Comparison of ENCODE assay signal across 10 cellular contexts in genomic region chr4:142282870-142283431, GRCh38.
DNase-seq lines count a peak whose midpoint lies in the region; ATAC-seq, FAIRE-seq and TF ChIP-seq lines count a peak whose summit lies in the region.
"Had no signal": no experiment of that assay in that cellular context is flagged by ENCODE, and none has a peak within 500 bp of the region (broad histone marks: within the 10 kb centered on the region; RNA-seq: fewer than 3 reads in every experiment).

No MANE protein-coding gene starts in this region.

- peak; percentile 38 for FAIRE-seq in islet of Langerhans (lab: Jason Lieb, UNC)

- no peak overlapping the region for H3K4me3 ChIP-seq in AG04450 (ENCODE audit: low read depth, low read length)
- H3K4me3 ChIP-seq in GM06990 (replicated peaks; ENCODE audit: low read depth, low read length), result no peak overlapping the region
- H3K4me3 ChIP-seq in RWPE2 (ENCODE audit: severe bottlenecking), result no peak overlapping the region

- peaks cover 8% of the 10 kb centered on the region for H3K4me1 ChIP-seq in RWPE2 (ENCODE audit: insufficient read depth, poor library complexity, severe bottlenecking)
- H3K4me1 ChIP-seq: parathyroid adenoma had no signal

- H3K36me3 ChIP-seq in GM06990 (ENCODE audit: control insufficient read depth, insufficient read depth, low read length), result no peaks in the 10 kb centered on the region
- no peaks in the 10 kb centered on the region; the same call in 1 of the 2 replicates for H3K36me3 ChIP-seq in RWPE2 (ENCODE audit: low read depth)

- CTCF ChIA-PET in AG04450 (lab: Charles Lee), result interaction anchor here (0.8 to 1.5 kb wide), 7 partner anchors 9 to 552 kb away, joined by 3 to 11 read pairs (median 3); no protein-coding TSS in a partner anchor

- POLR2A ChIA-PET in AG04450 (lab: Yijun Ruan, JAX), result no interaction called here

- TF ChIP-seq CTCF in AG04450 (IDR thresholded peaks at IDR 0.05; ENCODE audit: low read depth, low read length) (peak; percentile 48), GM06990 (IDR thresholded peaks at IDR 0.05; ENCODE audit: insufficient read depth, low read length, poor library complexity, severe bottlenecking) (peak; percentile 50), RWPE2 (IDR thresholded peaks at IDR 0.05; ENCODE audit: poor library complexity, severe bottlenecking) (peak; percentile 43)

- no peak overlapping the region for H3K27ac ChIP-seq in AG04450 (ENCODE audit: low read depth, low read length)
- no peak overlapping the region for H3K27ac ChIP-seq in RWPE2 (ENCODE audit: poor library complexity, severe bottlenecking)
- H3K27ac ChIP-seq: parathyroid adenoma had no signal

- no peak for DNase-seq in AG04450 (ENCODE audit: low read depth, low spot score)
- no peak for DNase-seq in GM06990 (ENCODE audit: extremely low read depth, insufficient read length)
- DNase-seq in RWPE2 (ENCODE audit: low spot score), result no peak
- DNase-seq in NCI-H524 (lab: John Stamatoyannopoulos, UW), result no peak
- no peak for DNase-seq in NCI-H1436 treated with DMSO at 0.1 percent for 48 hours (lab: John Stamatoyannopoulos, UW)
- no peak for DNase-seq in stimulated activated CD4-positive, alpha-beta T cell treated with anti-CD3 and anti-CD28 coated beads, Interleukin-4, amount 100 ng/mL, for 24 hours
- no peak for DNase-seq in MV-4-11 (lab: John Stamatoyannopoulos, UW)
- DNase-seq: activated naive CD8-positive, alpha-beta T cell treated with anti-CD3 and anti-CD28 coated beads, Interleukin-2, amount 50 U/mL, for 24 hours had no signal

- H3K27me3 ChIP-seq in AG04450 (ENCODE audit: control insufficient read depth, insufficient read depth, low read length) (no peaks in the 10 kb centered on the region), GM06990 (replicated peaks; ENCODE audit: control insufficient read depth, insufficient read depth, low read length) (no peaks in the 10 kb centered on the region), RWPE2 (ENCODE audit: insufficient read depth, poor library complexity, severe bottlenecking) (no peaks in the 10 kb centered on the region)

- no peak for ATAC-seq in RWPE2 (ENCODE audit: low read depth)
- ATAC-seq: activated naive CD8-positive, alpha-beta T cell treated with anti-CD3 and anti-CD28 coated beads, Interleukin-2, amount 50 U/mL, for 24 hours had no signal

- H3K9me3 ChIP-seq in AG04450 (ENCODE audit: control insufficient read depth, insufficient read depth, low read length) (no peaks in the 10 kb centered on the region), RWPE2 (ENCODE audit: severe bottlenecking) (no peaks in the 10 kb centered on the region)
